ENCODE assay signal across 1 cellular context in the genomic region with DNA sequence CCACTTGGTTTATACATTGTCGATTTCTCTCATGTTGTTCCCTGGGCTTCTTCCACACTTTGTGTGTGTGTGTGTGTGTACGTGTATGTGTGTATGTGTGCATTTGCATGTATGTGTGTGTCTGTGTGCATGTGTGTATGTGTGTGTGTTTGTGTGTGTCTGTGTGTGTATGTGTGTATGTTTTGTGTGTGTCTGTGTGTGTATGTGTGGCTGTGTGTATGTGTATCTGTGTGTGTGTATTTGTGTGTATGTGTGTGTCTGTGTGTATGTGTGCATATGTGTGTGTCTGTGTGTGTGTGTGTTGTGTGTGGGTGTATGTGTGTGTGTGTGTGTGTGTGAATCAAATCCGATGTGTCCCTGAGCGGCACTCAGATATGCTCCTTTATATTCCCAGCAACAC.
TF ChIP-seq lines count a peak whose summit lies in the region.

No MANE protein-coding gene starts in this region.

TF ChIP-seq in K562, 482 proteins besides CTCF, POLR2A, EP300 and RAD21 (continued from another document):
- TF ChIP-seq, protein P1, sequence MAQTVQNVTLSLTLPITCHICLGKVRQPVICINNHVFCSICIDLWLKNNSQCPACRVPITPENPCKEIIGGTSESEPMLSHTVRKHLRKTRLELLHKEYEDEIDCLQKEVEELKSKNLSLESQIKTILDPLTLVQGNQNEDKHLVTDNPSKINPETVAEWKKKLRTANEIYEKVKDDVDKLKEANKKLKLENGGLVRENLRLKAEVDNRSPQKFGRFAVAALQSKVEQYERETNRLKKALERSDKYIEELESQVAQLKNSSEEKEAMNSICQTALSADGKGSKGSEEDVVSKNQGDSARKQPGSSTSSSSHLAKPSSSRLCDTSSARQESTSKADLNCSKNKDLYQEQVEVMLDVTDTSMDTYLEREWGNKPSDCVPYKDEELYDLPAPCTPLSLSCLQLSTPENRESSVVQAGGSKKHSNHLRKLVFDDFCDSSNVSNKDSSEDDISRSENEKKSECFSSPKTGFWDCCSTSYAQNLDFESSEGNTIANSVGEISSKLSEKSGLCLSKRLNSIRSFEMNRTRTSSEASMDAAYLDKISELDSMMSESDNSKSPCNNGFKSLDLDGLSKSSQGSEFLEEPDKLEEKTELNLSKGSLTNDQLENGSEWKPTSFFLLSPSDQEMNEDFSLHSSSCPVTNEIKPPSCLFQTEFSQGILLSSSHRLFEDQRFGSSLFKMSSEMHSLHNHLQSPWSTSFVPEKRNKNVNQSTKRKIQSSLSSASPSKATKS (CRISPR knock-in tag; IDR thresholded peaks at IDR 0.05), result no peak
TF ChIP-seq in K562: peak in this region for 5.
